In the genomic region with DNA sequence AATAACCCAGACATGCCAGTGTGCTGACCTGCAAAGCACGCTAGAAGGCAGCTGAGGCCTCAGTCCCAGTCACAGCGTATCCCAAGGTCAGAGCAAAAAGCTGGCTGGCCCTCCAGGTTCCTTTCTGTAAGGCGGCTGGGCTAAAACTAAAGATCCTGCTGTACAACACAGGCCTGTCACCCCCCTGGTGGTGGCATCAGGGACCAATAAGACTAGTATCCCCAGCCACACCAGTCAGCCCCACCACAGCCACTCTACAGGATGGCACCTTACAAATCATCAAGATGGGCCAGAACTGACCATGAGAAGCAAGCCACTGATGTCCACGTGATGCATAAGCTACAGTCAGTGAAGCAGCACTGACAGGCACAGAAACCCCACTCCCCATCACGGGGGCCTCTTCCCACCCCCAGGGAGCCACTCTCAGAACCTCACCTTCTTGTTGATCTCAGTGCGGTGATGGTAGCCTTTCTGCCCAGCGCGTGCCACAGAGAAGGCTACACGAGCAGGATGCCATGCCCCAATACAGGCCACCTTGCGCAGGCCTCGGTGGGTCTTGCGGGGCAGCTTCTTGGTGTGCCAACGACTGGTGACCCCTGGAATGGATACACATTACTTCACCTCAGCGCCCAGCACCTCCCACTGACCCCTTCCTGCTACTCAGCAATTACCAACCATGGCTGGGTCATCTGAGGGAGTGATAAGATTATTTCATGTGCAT, we compare ENCODE assay signal across 2 cellular contexts.
TF ChIP-seq lines count a peak whose summit lies in the region.

No MANE protein-coding gene starts in this region.

TF ChIP-seq in GM12891, 5 proteins besides CTCF, POLR2A, EP300 and RAD21:
- no peak for TF ChIP-seq PAX5 (IDR thresholded peaks at IDR 0.05; ENCODE audit: insufficient read depth, low read length, severe bottlenecking)
- TF ChIP-seq POU2F2 (IDR thresholded peaks at IDR 0.05; ENCODE audit: low read depth, low read length) = no peak
- TF ChIP-seq POLR2AphosphoS5 (IDR thresholded peaks at IDR 0.05; ENCODE audit: low read depth, low read length) = no peak; the same call in 1 of the 2 replicates
- TF ChIP-seq TAF1 (IDR thresholded peaks at IDR 0.05; ENCODE audit: low read depth, low read length) = no peak
- no peak for TF ChIP-seq SPI1 (IDR thresholded peaks at IDR 0.05; ENCODE audit: low read depth, low read length)

TF ChIP-seq in H1, 55 proteins besides CTCF, POLR2A, EP300 and RAD21:
- no peak for TF ChIP-seq CREB1 (IDR thresholded peaks at IDR 0.05)
- peak; percentile 11 for TF ChIP-seq TAF7 (optimal IDR thresholded peaks at IDR 0.05; ENCODE audit: borderline replicate concordance, low read depth, low read length)
- TF ChIP-seq, protein P1, sequence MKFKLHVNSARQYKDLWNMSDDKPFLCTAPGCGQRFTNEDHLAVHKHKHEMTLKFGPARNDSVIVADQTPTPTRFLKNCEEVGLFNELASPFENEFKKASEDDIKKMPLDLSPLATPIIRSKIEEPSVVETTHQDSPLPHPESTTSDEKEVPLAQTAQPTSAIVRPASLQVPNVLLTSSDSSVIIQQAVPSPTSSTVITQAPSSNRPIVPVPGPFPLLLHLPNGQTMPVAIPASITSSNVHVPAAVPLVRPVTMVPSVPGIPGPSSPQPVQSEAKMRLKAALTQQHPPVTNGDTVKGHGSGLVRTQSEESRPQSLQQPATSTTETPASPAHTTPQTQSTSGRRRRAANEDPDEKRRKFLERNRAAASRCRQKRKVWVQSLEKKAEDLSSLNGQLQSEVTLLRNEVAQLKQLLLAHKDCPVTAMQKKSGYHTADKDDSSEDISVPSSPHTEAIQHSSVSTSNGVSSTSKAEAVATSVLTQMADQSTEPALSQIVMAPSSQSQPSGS (IDR thresholded peaks at IDR 0.05; ENCODE audit: low read length) = peak; percentile 48; the same call in 1 of the 2 replicates
- TF ChIP-seq BCL11A (IDR thresholded peaks at IDR 0.05; ENCODE audit: low read depth in 2 of 2, low read length in 2 of 2) = no peak
- TF ChIP-seq POLR2AphosphoS5 (IDR thresholded peaks at IDR 0.05; ENCODE audit: low read depth, low read length) = peak; percentile 82; the same call in 1 of the 2 replicates
- TF ChIP-seq, protein P2, sequence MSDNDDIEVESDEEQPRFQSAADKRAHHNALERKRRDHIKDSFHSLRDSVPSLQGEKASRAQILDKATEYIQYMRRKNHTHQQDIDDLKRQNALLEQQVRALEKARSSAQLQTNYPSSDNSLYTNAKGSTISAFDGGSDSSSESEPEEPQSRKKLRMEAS (IDR thresholded peaks at IDR 0.05) = no peak
TF ChIP-seq in H1: peak in this region for 3.
